Comparison of ENCODE assay signal across 1 cellular context in the genomic region with DNA sequence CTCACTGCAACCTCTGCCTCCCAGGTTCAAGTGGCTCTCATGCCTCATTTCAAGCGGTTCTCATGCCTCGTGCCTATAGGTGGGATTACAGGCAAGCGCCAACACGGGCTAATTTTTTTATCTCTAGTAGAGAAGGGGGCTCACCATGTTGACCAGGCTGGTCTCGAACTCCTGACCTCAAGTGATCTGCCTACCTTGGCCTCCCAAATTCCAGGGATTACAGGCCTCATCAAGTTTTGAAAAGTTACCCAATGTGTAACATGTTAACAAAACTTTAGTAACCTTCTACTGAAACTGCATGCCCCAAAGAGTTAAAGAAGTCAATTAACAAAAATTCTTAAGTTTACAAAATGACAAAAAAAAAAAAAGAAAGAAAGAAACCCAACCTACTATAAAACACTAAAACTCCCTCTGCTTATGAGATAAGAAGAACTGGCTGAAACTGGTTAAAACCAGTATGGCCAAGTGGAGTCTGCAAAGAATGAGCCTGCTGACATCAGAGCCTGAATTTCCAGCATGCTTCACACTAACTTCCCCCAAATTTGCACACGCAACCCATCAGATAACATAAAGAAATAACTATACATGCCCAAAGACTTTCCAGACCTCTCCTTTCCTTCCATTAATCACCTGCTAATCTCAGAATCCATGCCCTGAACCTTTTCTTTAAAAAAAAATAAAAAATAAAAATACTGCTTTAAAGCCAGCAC.
A peak's percentile ranks its signal among the peaks of the same experiment; 100 is the strongest.
TF ChIP-seq lines count a peak whose summit lies in the region.

No MANE protein-coding gene starts in this region.

TF ChIP-seq in K562, 482 proteins besides CTCF, POLR2A, EP300 and RAD21 (continued from another document and continues in another):
- TF ChIP-seq, protein P1, sequence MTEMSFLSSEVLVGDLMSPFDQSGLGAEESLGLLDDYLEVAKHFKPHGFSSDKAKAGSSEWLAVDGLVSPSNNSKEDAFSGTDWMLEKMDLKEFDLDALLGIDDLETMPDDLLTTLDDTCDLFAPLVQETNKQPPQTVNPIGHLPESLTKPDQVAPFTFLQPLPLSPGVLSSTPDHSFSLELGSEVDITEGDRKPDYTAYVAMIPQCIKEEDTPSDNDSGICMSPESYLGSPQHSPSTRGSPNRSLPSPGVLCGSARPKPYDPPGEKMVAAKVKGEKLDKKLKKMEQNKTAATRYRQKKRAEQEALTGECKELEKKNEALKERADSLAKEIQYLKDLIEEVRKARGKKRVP (CRISPR knock-in tag; IDR thresholded peaks at IDR 0.05): no peak
- TF ChIP-seq HEY1 (CRISPR knock-in tag; IDR thresholded peaks at IDR 0.05; ENCODE audit: borderline replicate concordance): no peak
- TF ChIP-seq CREB1 (IDR thresholded peaks at IDR 0.05): no peak
- no peak for TF ChIP-seq CREB1 (CRISPR knock-in tag; IDR thresholded peaks at IDR 0.05)
- TF ChIP-seq, protein P2, sequence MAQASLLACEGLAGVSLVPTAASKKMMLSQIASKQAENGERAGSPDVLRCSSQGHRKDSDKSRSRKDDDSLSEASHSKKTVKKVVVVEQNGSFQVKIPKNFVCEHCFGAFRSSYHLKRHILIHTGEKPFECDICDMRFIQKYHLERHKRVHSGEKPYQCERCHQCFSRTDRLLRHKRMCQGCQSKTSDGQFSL (CRISPR knock-in tag; IDR thresholded peaks at IDR 0.05): no peak
- TF ChIP-seq, protein P2 (tag; IDR thresholded peaks at IDR 0.05): peak in 1 of 2 experiments; percentile 79; a peak in 1 of 4 replicates
- no peak for TF ChIP-seq NR4A1 (CRISPR knock-in tag; IDR thresholded peaks at IDR 0.05)
- TF ChIP-seq NR4A1 (tag; IDR thresholded peaks at IDR 0.05): peak; percentile 82; the same call in 1 of the 2 replicates
- TF ChIP-seq LEF1 (IDR thresholded peaks at IDR 0.05): peak; percentile 98
- TF ChIP-seq JUND (IDR thresholded peaks at IDR 0.05; ENCODE audit: borderline replicate concordance, low read depth, low read length): peak; percentile 50; the same call in 1 of the 2 replicates
- TF ChIP-seq JUND (tag; IDR thresholded peaks at IDR 0.05; ENCODE audit: borderline replicate concordance, low read depth, low read length): peak; percentile 60; the same call in 2 of the 3 replicates
- peak; percentile 88 for TF ChIP-seq ZNF766 (CRISPR knock-in tag; conservative IDR thresholded peaks at IDR 0.05)
- TF ChIP-seq DMBX1 (CRISPR knock-in tag; IDR thresholded peaks at IDR 0.05; ENCODE audit: borderline replicate concordance): peak; percentile 71; the same call in 1 of the 2 replicates
- TF ChIP-seq ARNT (IDR thresholded peaks at IDR 0.05): peak in 1 of 2 experiments; percentile 68; a peak in 1 of 4 replicates
- no peak for TF ChIP-seq ZNF253 (CRISPR knock-in tag; conservative IDR thresholded peaks at IDR 0.05)
- TF ChIP-seq, protein P3, sequence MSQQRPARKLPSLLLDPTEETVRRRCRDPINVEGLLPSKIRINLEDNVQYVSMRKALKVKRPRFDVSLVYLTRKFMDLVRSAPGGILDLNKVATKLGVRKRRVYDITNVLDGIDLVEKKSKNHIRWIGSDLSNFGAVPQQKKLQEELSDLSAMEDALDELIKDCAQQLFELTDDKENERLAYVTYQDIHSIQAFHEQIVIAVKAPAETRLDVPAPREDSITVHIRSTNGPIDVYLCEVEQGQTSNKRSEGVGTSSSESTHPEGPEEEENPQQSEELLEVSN (IDR thresholded peaks at IDR 0.05; ENCODE audit: borderline replicate concordance in 1 of 2, extremely low read depth in 1 of 2, insufficient read depth in 1 of 2, insufficient read length in 1 of 2, low read depth in 1 of 2, low read length in 1 of 2, poor library complexity in 1 of 2, severe bottlenecking in 1 of 2): peak in 1 of 2 experiments; percentile 46
- peak; percentile 46 for TF ChIP-seq ADNP (tag; IDR thresholded peaks at IDR 0.05)
- TF ChIP-seq, protein P4, sequence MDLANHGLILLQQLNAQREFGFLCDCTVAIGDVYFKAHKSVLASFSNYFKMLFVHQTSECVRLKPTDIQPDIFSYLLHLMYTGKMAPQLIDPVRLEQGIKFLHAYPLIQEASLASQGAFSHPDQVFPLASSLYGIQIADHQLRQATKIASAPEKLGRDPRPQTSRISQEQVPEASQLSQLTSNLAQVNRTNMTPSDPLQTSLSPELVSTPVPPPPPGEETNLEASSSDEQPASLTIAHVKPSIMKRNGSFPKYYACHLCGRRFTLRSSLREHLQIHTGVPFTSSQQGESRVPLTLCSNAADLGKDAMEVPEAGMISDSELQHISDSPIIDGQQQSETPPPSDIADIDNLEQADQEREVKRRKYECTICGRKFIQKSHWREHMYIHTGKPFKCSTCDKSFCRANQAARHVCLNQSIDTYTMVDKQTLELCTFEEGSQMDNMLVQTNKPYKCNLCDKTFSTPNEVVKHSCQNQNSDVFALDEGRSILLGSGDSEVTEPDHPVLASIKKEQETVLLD (IDR thresholded peaks at IDR 0.05): 0 out of 2 replicates have a peak, but pooled peaks have one; percentile 15
- no peak; the same call in 1 of the 2 replicates for TF ChIP-seq CEBPG (CRISPR knock-in tag; IDR thresholded peaks at IDR 0.05)
- TF ChIP-seq CEBPG (tag; conservative IDR thresholded peaks at IDR 0.05 in 1 of 2, IDR thresholded peaks at IDR 0.05 in 1 of 2): 0 out of 4 replicates have a peak, but pooled peaks of 1 of the 2 experiments have one; percentile 11
- peak; percentile 53 for TF ChIP-seq FOSL1 (tag; conservative IDR thresholded peaks at IDR 0.05)
- TF ChIP-seq, protein P5, sequence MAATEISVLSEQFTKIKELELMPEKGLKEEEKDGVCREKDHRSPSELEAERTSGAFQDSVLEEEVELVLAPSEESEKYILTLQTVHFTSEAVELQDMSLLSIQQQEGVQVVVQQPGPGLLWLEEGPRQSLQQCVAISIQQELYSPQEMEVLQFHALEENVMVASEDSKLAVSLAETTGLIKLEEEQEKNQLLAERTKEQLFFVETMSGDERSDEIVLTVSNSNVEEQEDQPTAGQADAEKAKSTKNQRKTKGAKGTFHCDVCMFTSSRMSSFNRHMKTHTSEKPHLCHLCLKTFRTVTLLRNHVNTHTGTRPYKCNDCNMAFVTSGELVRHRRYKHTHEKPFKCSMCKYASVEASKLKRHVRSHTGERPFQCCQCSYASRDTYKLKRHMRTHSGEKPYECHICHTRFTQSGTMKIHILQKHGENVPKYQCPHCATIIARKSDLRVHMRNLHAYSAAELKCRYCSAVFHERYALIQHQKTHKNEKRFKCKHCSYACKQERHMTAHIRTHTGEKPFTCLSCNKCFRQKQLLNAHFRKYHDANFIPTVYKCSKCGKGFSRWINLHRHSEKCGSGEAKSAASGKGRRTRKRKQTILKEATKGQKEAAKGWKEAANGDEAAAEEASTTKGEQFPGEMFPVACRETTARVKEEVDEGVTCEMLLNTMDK (IDR thresholded peaks at IDR 0.05; ENCODE audit: borderline replicate concordance, insufficient read depth, low read depth, low read length, poor library complexity, severe bottlenecking): no peak
- peak; percentile 80 for TF ChIP-seq CREM (IDR thresholded peaks at IDR 0.05; ENCODE audit: low read depth)
- no peak for TF ChIP-seq SIRT6 (IDR thresholded peaks at IDR 0.05; ENCODE audit: low read depth, low read length)
- peak; percentile 79; the same call in 1 of the 2 replicates for TF ChIP-seq BRD4 (IDR thresholded peaks at IDR 0.05)
- TF ChIP-seq, protein P6, sequence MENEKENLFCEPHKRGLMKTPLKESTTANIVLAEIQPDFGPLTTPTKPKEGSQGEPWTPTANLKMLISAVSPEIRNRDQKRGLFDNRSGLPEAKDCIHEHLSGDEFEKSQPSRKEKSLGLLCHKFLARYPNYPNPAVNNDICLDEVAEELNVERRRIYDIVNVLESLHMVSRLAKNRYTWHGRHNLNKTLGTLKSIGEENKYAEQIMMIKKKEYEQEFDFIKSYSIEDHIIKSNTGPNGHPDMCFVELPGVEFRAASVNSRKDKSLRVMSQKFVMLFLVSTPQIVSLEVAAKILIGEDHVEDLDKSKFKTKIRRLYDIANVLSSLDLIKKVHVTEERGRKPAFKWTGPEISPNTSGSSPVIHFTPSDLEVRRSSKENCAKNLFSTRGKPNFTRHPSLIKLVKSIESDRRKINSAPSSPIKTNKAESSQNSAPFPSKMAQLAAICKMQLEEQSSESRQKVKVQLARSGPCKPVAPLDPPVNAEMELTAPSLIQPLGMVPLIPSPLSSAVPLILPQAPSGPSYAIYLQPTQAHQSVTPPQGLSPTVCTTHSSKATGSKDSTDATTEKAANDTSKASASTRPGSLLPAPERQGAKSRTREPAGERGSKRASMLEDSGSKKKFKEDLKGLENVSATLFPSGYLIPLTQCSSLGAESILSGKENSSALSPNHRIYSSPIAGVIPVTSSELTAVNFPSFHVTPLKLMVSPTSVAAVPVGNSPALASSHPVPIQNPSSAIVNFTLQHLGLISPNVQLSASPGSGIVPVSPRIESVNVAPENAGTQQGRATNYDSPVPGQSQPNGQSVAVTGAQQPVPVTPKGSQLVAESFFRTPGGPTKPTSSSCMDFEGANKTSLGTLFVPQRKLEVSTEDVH (IDR thresholded peaks at IDR 0.05; ENCODE audit: low read depth, partially characterized antibody): peak; percentile 54
- peak; percentile 82 for TF ChIP-seq NCOA1 (IDR thresholded peaks at IDR 0.05; ENCODE audit: low read depth)
- TF ChIP-seq, protein P7, sequence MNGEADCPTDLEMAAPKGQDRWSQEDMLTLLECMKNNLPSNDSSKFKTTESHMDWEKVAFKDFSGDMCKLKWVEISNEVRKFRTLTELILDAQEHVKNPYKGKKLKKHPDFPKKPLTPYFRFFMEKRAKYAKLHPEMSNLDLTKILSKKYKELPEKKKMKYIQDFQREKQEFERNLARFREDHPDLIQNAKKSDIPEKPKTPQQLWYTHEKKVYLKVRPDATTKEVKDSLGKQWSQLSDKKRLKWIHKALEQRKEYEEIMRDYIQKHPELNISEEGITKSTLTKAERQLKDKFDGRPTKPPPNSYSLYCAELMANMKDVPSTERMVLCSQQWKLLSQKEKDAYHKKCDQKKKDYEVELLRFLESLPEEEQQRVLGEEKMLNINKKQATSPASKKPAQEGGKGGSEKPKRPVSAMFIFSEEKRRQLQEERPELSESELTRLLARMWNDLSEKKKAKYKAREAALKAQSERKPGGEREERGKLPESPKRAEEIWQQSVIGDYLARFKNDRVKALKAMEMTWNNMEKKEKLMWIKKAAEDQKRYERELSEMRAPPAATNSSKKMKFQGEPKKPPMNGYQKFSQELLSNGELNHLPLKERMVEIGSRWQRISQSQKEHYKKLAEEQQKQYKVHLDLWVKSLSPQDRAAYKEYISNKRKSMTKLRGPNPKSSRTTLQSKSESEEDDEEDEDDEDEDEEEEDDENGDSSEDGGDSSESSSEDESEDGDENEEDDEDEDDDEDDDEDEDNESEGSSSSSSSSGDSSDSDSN (IDR thresholded peaks at IDR 0.05; ENCODE audit: borderline replicate concordance in 1 of 2, low read depth in 2 of 2, low read length in 2 of 2): no peak
- no peak for TF ChIP-seq ELF2 (CRISPR knock-in tag; IDR thresholded peaks at IDR 0.05)
- TF ChIP-seq ZKSCAN8 (CRISPR knock-in tag; IDR thresholded peaks at IDR 0.05): 0 out of 2 replicates have a peak, but pooled peaks have one; percentile 48
- TF ChIP-seq ZNF644 (tag; IDR thresholded peaks at IDR 0.05; ENCODE audit: low read depth): peak; percentile 63
- TF ChIP-seq ELF4 (CRISPR knock-in tag; IDR thresholded peaks at IDR 0.05): no peak
- TF ChIP-seq, protein P8, sequence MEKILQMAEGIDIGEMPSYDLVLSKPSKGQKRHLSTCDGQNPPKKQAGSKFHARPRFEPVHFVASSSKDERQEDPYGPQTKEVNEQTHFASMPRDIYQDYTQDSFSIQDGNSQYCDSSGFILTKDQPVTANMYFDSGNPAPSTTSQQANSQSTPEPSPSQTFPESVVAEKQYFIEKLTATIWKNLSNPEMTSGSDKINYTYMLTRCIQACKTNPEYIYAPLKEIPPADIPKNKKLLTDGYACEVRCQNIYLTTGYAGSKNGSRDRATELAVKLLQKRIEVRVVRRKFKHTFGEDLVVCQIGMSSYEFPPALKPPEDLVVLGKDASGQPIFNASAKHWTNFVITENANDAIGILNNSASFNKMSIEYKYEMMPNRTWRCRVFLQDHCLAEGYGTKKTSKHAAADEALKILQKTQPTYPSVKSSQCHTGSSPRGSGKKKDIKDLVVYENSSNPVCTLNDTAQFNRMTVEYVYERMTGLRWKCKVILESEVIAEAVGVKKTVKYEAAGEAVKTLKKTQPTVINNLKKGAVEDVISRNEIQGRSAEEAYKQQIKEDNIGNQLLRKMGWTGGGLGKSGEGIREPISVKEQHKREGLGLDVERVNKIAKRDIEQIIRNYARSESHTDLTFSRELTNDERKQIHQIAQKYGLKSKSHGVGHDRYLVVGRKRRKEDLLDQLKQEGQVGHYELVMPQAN (IDR thresholded peaks at IDR 0.05; ENCODE audit: borderline replicate concordance): no peak
- TF ChIP-seq ZNF121 (CRISPR knock-in tag; conservative IDR thresholded peaks at IDR 0.05): peak; percentile 17; the same call in 1 of the 2 replicates
- TF ChIP-seq FOXJ2 (tag; IDR thresholded peaks at IDR 0.05): peak; percentile 60
- TF ChIP-seq HSF4 (CRISPR knock-in tag; IDR thresholded peaks at IDR 0.05; ENCODE audit: borderline replicate concordance): no peak
